ENCODE assay signal across 12 cellular contexts in the genomic region with DNA sequence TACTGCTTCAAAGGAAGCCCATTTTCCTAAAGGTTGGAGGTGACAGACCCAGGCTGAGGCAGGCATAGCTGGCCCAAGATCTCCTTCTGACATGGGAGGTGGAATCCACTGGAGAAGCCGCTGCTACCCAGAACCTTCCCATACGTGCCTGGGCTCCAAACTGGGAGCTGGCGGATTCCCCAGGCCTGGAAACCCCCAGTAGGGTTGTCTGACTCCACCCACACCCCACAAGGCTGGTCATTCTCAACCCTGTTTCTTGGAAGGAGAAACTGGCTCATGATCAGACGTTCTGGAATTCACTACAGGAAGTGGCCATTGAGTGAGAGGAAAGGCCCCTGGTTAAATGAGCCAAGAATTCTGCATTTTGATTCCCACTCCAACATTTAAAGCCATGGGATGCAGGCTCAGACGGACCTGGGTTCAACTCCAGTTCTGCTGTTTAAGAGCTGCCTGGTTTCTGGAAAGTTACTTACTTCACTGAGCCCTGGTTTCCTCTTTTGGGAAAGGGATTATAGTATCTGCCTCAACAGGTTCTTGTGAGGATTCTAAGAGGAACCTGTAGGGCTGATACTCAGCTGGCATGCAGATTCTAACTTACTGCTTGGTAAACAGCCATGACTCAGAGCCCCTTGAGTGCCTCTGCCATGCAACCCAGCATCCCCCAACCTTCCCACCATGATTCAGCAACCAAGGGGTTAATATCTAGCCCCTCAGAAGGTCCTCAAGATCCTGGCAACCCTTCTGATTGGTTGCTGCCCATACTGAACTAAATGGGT. TPM values are rescaled to one million over a fixed set of nuclear protein-coding genes. Genes with fewer than 3 reads are reported as not detected.
DNase-seq lines count a peak whose midpoint lies in the region; ATAC-seq, FAIRE-seq and TF ChIP-seq lines count a peak whose summit lies in the region.
"Had no signal": no experiment of that assay in that cellular context is flagged by ENCODE, and none has a peak within 500 bp of the region (broad histone marks: within the 10 kb centered on the region; RNA-seq: fewer than 3 reads in every experiment).

No MANE protein-coding gene starts in this region.

- in situ Hi-C loops in mammary epithelial cell (cut with MboI; ENCODE audit: low sequenced_read_pairs in 2 of 2): no loop called here

- no peak for TF ChIP-seq CTCF in mammary epithelial cell (conservative IDR thresholded peaks at IDR 0.05 in 1 of 2, IDR thresholded peaks at IDR 0.05 in 1 of 2; ENCODE audit: extremely low read depth in 1 of 2, insufficient read depth in 1 of 2, low read depth in 1 of 2, low read length in 2 of 2)

- peak overlapping the region; percentile 72 for H3K27ac ChIP-seq in mammary epithelial cell (ENCODE audit: insufficient read depth, low read depth, low read length)

- no peaks in the 10 kb centered on the region for H3K27me3 ChIP-seq in mammary epithelial cell (ENCODE audit: insufficient read depth, low read length)

- dilution Hi-C loops in mammary epithelial cell (cut with HindIII; ENCODE audit: low sequenced_read_pairs): loop anchor here (5.0 kb wide), 2 partner anchors 34 to 71 kb away; no protein-coding TSS in a partner anchor

- no peaks in the 10 kb centered on the region for H3K79me2 ChIP-seq in mammary epithelial cell (ENCODE audit: insufficient read depth, low read length)

- no TSS peak for BruUV-seq in mammary epithelial cell (replicated peaks; lab: Mats Ljungman, UMichigan)

- no peak overlapping the region for H3K4me3 ChIP-seq in mammary epithelial cell (replicated peaks in 1 of 3; ENCODE audit: insufficient read depth in 1 of 3, low read depth in 2 of 3, low read length in 3 of 3)
- H3K4me3 ChIP-seq: GM12878 had no signal

- H3K9me3 ChIP-seq in mammary epithelial cell (replicated peaks; ENCODE audit: insufficient read depth, low read length): no peaks in the 10 kb centered on the region

- peak overlapping the region; percentile 77 for H2AFZ ChIP-seq in mammary epithelial cell (ENCODE audit: low read depth, low read length)

- H3K36me3 ChIP-seq in mammary epithelial cell (ENCODE audit: insufficient read depth, low read length): no peaks in the 10 kb centered on the region

- no peak for ATAC-seq in GM18858 (IDR thresholded peaks at IDR 0.05; ENCODE audit: unreplicated experiment)
- ATAC-seq: activated CD8-positive, alpha-beta memory T cell treated with anti-CD3 and anti-CD28 coated beads, Interleukin-2, amount 10 ng/mL, durations not matched to agents 7 days and 5 days; GM12878 had no signal

- no peak for FAIRE-seq in urothelium cell line (lab: Jason Lieb, UNC)
- FAIRE-seq: GM12878 had no signal

- H4K20me1 ChIP-seq in mammary epithelial cell (ENCODE audit: insufficient read depth, low read length): no peaks in the 10 kb centered on the region

- WGBS in mammary epithelial cell (ENCODE audit: low coverage, missing lambda C conversion rate): 3% methylated on average over 5 of the region's 5 CpGs

- H3K4me1 ChIP-seq in mammary epithelial cell (ENCODE audit: insufficient read depth, low read length): peaks cover 34% of the 10 kb centered on the region

- H3K9ac ChIP-seq in mammary epithelial cell (ENCODE audit: insufficient read depth, low read length): no peak overlapping the region

- DNase-seq in activated effector memory CD4-positive, alpha-beta T cell treated with anti-CD3 and anti-CD28 coated beads, Interleukin-2, amount 50 U/mL, for 16 hours: peak; percentile 16
- DNase-seq in activated effector memory CD4-positive, alpha-beta T cell treated with Interleukin-2 at 50 U/mL for 16 hours: no peak
- DNase-seq in mammary epithelial cell (peak; percentile 93), kidney glomerular epithelial cell (lab: John Stamatoyannopoulos, UW) (peak; percentile 40), urothelium cell line (ENCODE audit: low spot score) (peak; percentile 42), AML-193 (lab: John Stamatoyannopoulos, UW) (no peak), NCI-H2107 treated with DMSO at 0.1 percent for 48 hours (lab: John Stamatoyannopoulos, UW; ENCODE audit: unreplicated experiment) (no peak)
- DNase-seq: ACHN; activated CD8-positive, alpha-beta memory T cell treated with anti-CD3 and anti-CD28 coated beads, Interleukin-2, amount 10 ng/mL, durations not matched to agents 7 days and 5 days; NCI-H1694 treated with DMSO at 0.1 percent for 48 hours had no signal

- intact Hi-C loops in mammary epithelial cell (cut with micrococcal nuclease): no loop called here

- H3K4me2 ChIP-seq in mammary epithelial cell (ENCODE audit: insufficient read depth, low read depth, low read length): peak overlapping the region; percentile 46

- CTCF ChIA-PET in mammary epithelial cell (lab: Charles Lee; ENCODE audit: low non-redundant PET): interaction anchor here (0.8 kb wide), 1 partner anchor 42 kb away, joined by 4 read pairs; no protein-coding TSS in a partner anchor

RNA-seq across cellular contexts. Expression of a gene that starts 19.4 kb away (rescaled TPM):
- 10 to 100 TPM; 41.3 to 49.6 TPM for total RNA-seq in mammary epithelial cell
- polyA plus RNA-seq in mammary epithelial cell: 51.9 TPM
- 57.2 TPM for polyA minus RNA-seq in mammary epithelial cell

Comparison
In these comparisons a context has a peak if more than half of its experiments do, and no peak if none do; other contexts are left out.
1. DNase-seq: peak in activated effector memory CD4-positive, alpha-beta T cell treated with anti-CD3 and anti-CD28 coated beads, Interleukin-2, amount 50 U/mL, for 16 hours (single experiment), mammary epithelial cell (single experiment), kidney glomerular epithelial cell (single experiment) and urothelium cell line (single experiment); none in activated effector memory CD4-positive, alpha-beta T cell treated with Interleukin-2 at 50 U/mL for 16 hours (single experiment), AML-193 (0 of 2) and NCI-H2107 treated with DMSO at 0.1 percent for 48 hours (single experiment).